In the genomic region with DNA sequence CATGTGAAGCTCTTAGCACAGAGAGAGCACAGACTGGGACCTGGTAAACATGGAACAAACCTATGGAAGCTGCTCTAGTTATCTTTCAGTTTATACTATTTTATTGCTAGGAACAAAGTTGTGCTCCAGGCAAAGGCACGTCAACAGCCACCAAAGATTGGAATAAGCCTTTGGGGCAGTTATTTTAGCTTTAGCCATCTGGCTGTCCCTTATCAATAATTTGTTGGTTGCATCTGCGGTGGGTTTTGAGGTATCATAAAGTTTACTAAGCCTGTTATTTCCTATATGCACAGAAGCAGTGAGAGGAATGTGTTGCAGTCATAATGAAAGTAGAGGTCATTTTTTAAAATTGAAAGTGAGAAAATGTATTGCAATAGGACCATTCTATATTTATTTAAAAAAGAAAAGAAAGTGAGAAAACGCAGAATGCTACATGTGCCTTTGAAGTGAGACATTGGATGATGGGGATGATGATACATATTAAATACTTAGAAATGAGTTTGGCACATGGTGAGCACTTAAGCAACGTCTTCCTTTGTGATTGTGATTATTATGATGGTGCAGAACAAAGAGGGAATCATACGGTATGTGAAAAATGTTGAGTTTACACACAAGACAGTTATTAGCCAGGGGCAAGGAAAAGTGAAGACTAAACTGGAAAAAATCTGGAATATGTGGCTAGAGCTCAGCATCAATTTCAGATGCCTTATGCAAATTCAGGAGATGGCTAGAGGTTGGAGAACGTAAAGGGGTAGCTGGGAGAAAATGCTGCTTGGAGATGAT, we compare ENCODE assay signal across 8 cellular contexts. TPM values are rescaled to one million over a fixed set of nuclear protein-coding genes. Genes with fewer than 3 reads are reported as not detected.
A peak's percentile ranks its signal among the peaks of the same experiment; 100 is the strongest.
DNase-seq lines count a peak whose midpoint lies in the region; ATAC-seq and TF ChIP-seq lines count a peak whose summit lies in the region.

No MANE protein-coding gene starts in this region.

- no peak overlapping the region for H3K27ac Mint-ChIP-seq in activated CD8-positive, alpha-beta memory T cell treated with anti-CD3 and anti-CD28 coated beads, Interleukin-2, amount 10 ng/mL, durations not matched to agents 7 days and 5 days
- H3K27ac Mint-ChIP-seq in activated CD4-positive, alpha-beta memory T cell treated with anti-CD3 and anti-CD28 coated beads, Interleukin-2, amount 10 ng/mL, durations not matched to agents 7 days and 5 days, result no peak overlapping the region
- H3K27ac Mint-ChIP-seq in endodermal cell, result no peak overlapping the region

- no peak overlapping the region for H3K4me3 Mint-ChIP-seq in activated CD8-positive, alpha-beta memory T cell treated with anti-CD3 and anti-CD28 coated beads, Interleukin-2, amount 10 ng/mL, durations not matched to agents 7 days and 5 days
- peak overlapping the region; percentile 1 for H3K4me3 Mint-ChIP-seq in activated CD4-positive, alpha-beta memory T cell treated with anti-CD3 and anti-CD28 coated beads, Interleukin-2, amount 10 ng/mL, durations not matched to agents 7 days and 5 days
- no peak overlapping the region for H3K4me3 Mint-ChIP-seq in endodermal cell

- peaks cover 35% of the 10 kb centered on the region for H3K4me1 Mint-ChIP-seq in activated CD8-positive, alpha-beta memory T cell treated with anti-CD3 and anti-CD28 coated beads, Interleukin-2, amount 10 ng/mL, durations not matched to agents 7 days and 5 days
- H3K4me1 Mint-ChIP-seq in activated CD4-positive, alpha-beta memory T cell treated with anti-CD3 and anti-CD28 coated beads, Interleukin-2, amount 10 ng/mL, durations not matched to agents 7 days and 5 days, result peaks cover 60% of the 10 kb centered on the region
- H3K4me1 Mint-ChIP-seq in endodermal cell, result peaks cover 12% of the 10 kb centered on the region

- no peak overlapping the region for H3K4me3 ChIP-seq in H7 (ENCODE audit: insufficient read depth, low read depth, low read length)
- H3K4me3 ChIP-seq in endodermal cell (ENCODE audit: low read length), result no peak overlapping the region

- peaks cover 7% of the 10 kb centered on the region for H3K4me1 ChIP-seq in endodermal cell (ENCODE audit: control insufficient read depth, insufficient read depth, low read length)

- POLR2A ChIA-PET in activated CD4-positive, alpha-beta memory T cell treated with anti-CD3 and anti-CD28 coated beads, Interleukin-2, amount 10 ng/mL, durations not matched to agents 7 days and 5 days (lab: Charles Lee), result interaction anchor here (1.1 to 2.3 kb wide), 6 partner anchors 9 to 124 kb away, joined by 3 to 19 read pairs (median 4); no protein-coding TSS in a partner anchor

- H3K27me3 Mint-ChIP-seq in activated CD8-positive, alpha-beta memory T cell treated with anti-CD3 and anti-CD28 coated beads, Interleukin-2, amount 10 ng/mL, durations not matched to agents 7 days and 5 days, result peaks cover 69% of the 10 kb centered on the region
- peaks cover 37% of the 10 kb centered on the region for H3K27me3 Mint-ChIP-seq in activated CD4-positive, alpha-beta memory T cell treated with anti-CD3 and anti-CD28 coated beads, Interleukin-2, amount 10 ng/mL, durations not matched to agents 7 days and 5 days
- H3K27me3 Mint-ChIP-seq in endodermal cell (ENCODE audit: insufficient read depth), result peaks cover 52% of the 10 kb centered on the region

- H3K9ac ChIP-seq in endodermal cell (ENCODE audit: extremely low read depth, low read length, poor library complexity, severe bottlenecking), result no peak overlapping the region

- no peak for TF ChIP-seq CTCF in endodermal cell (conservative IDR thresholded peaks at IDR 0.05)

- WGBS in endodermal cell (ENCODE audit: insufficient coverage in 1 of 2, insufficient read length in 1 of 2), 2 experiments, result 90 to 99% methylated on average over 6 of the region's 6 CpGs

- H3K36me3 ChIP-seq in H7 (replicated peaks; ENCODE audit: control insufficient read depth, insufficient read depth, low read length) (no peaks in the 10 kb centered on the region), endodermal cell (ENCODE audit: control insufficient read depth, insufficient read depth, low read length) (no peaks in the 10 kb centered on the region)

- H3K9me3 Mint-ChIP-seq in activated CD8-positive, alpha-beta memory T cell treated with anti-CD3 and anti-CD28 coated beads, Interleukin-2, amount 10 ng/mL, durations not matched to agents 7 days and 5 days (ENCODE audit: low read depth), result no peaks in the 10 kb centered on the region
- no peaks in the 10 kb centered on the region for H3K9me3 Mint-ChIP-seq in activated CD4-positive, alpha-beta memory T cell treated with anti-CD3 and anti-CD28 coated beads, Interleukin-2, amount 10 ng/mL, durations not matched to agents 7 days and 5 days
- H3K9me3 Mint-ChIP-seq in endodermal cell, result no peaks in the 10 kb centered on the region

- H3K36me3 Mint-ChIP-seq in activated CD8-positive, alpha-beta memory T cell treated with anti-CD3 and anti-CD28 coated beads, Interleukin-2, amount 10 ng/mL, durations not matched to agents 7 days and 5 days, result no peaks in the 10 kb centered on the region
- H3K36me3 Mint-ChIP-seq in activated CD4-positive, alpha-beta memory T cell treated with anti-CD3 and anti-CD28 coated beads, Interleukin-2, amount 10 ng/mL, durations not matched to agents 7 days and 5 days (ENCODE audit: low read depth), result no peaks in the 10 kb centered on the region
- no peaks in the 10 kb centered on the region for H3K36me3 Mint-ChIP-seq in endodermal cell (ENCODE audit: low read depth)

- H3K9me3 ChIP-seq in endodermal cell (ENCODE audit: control insufficient read depth, low read length), result no peaks in the 10 kb centered on the region

- H3K27me3 ChIP-seq in H7 (ENCODE audit: control insufficient read depth, insufficient read depth, low read length) (no peaks in the 10 kb centered on the region), endodermal cell (ENCODE audit: control insufficient read depth, insufficient read depth, low read length, poor library complexity, severe bottlenecking) (peaks cover 35% of the 10 kb centered on the region)

- H3K27ac ChIP-seq in endodermal cell (ENCODE audit: low read depth, low read length), result no peak overlapping the region

- DNase-seq in activated CD8-positive, alpha-beta memory T cell treated with anti-CD3 and anti-CD28 coated beads, Interleukin-2, amount 10 ng/mL, durations not matched to agents 7 days and 5 days, result no peak
- no peak for DNase-seq in activated CD8-positive, alpha-beta memory T cell treated with anti-CD3 and anti-CD28 coated beads for 24 hours
- DNase-seq in activated CD4-positive, alpha-beta memory T cell treated with anti-CD3 and anti-CD28 coated beads, Interleukin-2, amount 10 ng/mL, durations not matched to agents 7 days and 5 days, result no peak
- no peak for DNase-seq in stimulated activated naive CD8-positive, alpha-beta T cell treated with anti-CD3 and anti-CD28 coated beads, Interleukin-15, Interleukin-2, amounts not matched to agents 100 U/mL and 50 U/mL, for 24 hours
- DNase-seq in H7 (no peak), endodermal cell (no peak)

- peak; percentile 48 for ATAC-seq in activated CD8-positive, alpha-beta memory T cell treated with anti-CD3 and anti-CD28 coated beads, Interleukin-2, amount 10 ng/mL, durations not matched to agents 7 days and 5 days
- ATAC-seq in HG02943 (IDR thresholded peaks at IDR 0.05; ENCODE audit: low read depth, unreplicated experiment) (peak; percentile 87), esophagus mucosa (no peak)
- peak; percentile 52 for ATAC-seq in stimulated activated naive CD8-positive, alpha-beta T cell treated with anti-CD3 and anti-CD28 coated beads, Interleukin-15, Interleukin-2, amounts not matched to agents 100 U/mL and 50 U/mL, for 24 hours

- CTCF ChIA-PET in activated CD8-positive, alpha-beta memory T cell treated with anti-CD3 and anti-CD28 coated beads, Interleukin-2, amount 10 ng/mL, durations not matched to agents 7 days and 5 days (lab: Charles Lee), result interaction anchor here (2.1 kb wide), 1 partner anchor 124 kb away, joined by 11 read pairs; no protein-coding TSS in a partner anchor
- CTCF ChIA-PET in activated CD4-positive, alpha-beta memory T cell treated with anti-CD3 and anti-CD28 coated beads, Interleukin-2, amount 10 ng/mL, durations not matched to agents 7 days and 5 days (lab: Charles Lee), result interaction anchor here (1.0 to 2.9 kb wide), 4 partner anchors 20 to 139 kb away, joined by 3 to 22 read pairs (median 16); no protein-coding TSS in a partner anchor

RNA-seq across cellular contexts. Expression of a gene that starts 58.3 kb away (rescaled TPM):
- total RNA-seq in activated CD8-positive, alpha-beta memory T cell treated with anti-CD3 and anti-CD28 coated beads, Interleukin-2, amount 10 ng/mL, durations not matched to agents 7 days and 5 days, result 10 to 100 TPM in 1 of 2 experiments, 1 to 10 TPM in 1; 6.6 to 11.1 TPM
- 10 to 100 TPM; 30.2 to 32.0 TPM for total RNA-seq in activated CD4-positive, alpha-beta memory T cell treated with anti-CD3 and anti-CD28 coated beads, Interleukin-2, amount 10 ng/mL, durations not matched to agents 7 days and 5 days
- total RNA-seq in H7 (2014; rRNA removed; shearing (Covaris generic)), result 5.8 and 6.9 TPM in 2 replicates
- 1 to 10 TPM; 5.3 to 7.2 TPM for total RNA-seq in endodermal cell
- 8.3 TPM for polyA plus RNA-seq in endodermal cell (2013, experiment 1 of 2)
- 9.9 TPM for polyA plus RNA-seq in endodermal cell (2013, experiment 2 of 2)
- 2.1 TPM for total RNA-seq in esophagus mucosa
